Comparison of ENCODE assay signal across 19 cellular contexts in genomic region chr10:96243296-96243695, GRCh38. TPM values are rescaled to one million over a fixed set of nuclear protein-coding genes. Genes with fewer than 3 reads are reported as not detected.
A peak's percentile ranks its signal among the peaks of the same experiment; 100 is the strongest.
DNase-seq lines count a peak whose midpoint lies in the region; ATAC-seq, FAIRE-seq and TF ChIP-seq lines count a peak whose summit lies in the region.
"Had no signal": no experiment of that assay in that cellular context is flagged by ENCODE, and none has a peak within 500 bp of the region (broad histone marks: within the 10 kb centered on the region; RNA-seq: fewer than 3 reads in every experiment).

No MANE protein-coding gene starts in this region.

- no peaks in the 10 kb centered on the region for H3K27me3 ChIP-seq in DOHH2 (ENCODE audit: control insufficient read depth, low read length)
- H3K27me3 ChIP-seq in GM12878 (replicated peaks in 1 of 2; ENCODE audit: control insufficient read depth in 2 of 2, insufficient read depth in 2 of 2, low read length in 1 of 2): no peaks in the 10 kb centered on the region
- H3K27me3 ChIP-seq in neuronal stem cell (ENCODE audit: control insufficient read depth in 3 of 3, insufficient read depth in 3 of 3, low read depth in 1 of 3, low read length in 3 of 3): peaks cover 0 to 3% (median 0%) of the 10 kb centered on the region in 3 experiments
- no peaks in the 10 kb centered on the region for H3K27me3 ChIP-seq in gastrocnemius medialis
- no peaks in the 10 kb centered on the region for H3K27me3 ChIP-seq in uterus
- H3K27me3 ChIP-seq: SJCRH30 had no signal

- no peaks in the 10 kb centered on the region for H3K9me2 ChIP-seq in DOHH2 (replicated peaks; ENCODE audit: control insufficient read depth, low read length)

- H3K23ac ChIP-seq in neuronal stem cell (ENCODE audit: low read depth, low read length, poor library complexity): no peak overlapping the region

- no peak overlapping the region for H4K91ac ChIP-seq in neuronal stem cell (ENCODE audit: low read depth, low read length, poor library complexity)

- H3K36me3 ChIP-seq in DOHH2 (ENCODE audit: control insufficient read depth, low read length) (peaks cover 86% of the 10 kb centered on the region), GM12878 (ENCODE audit: control insufficient read depth in 2 of 2, insufficient read depth in 2 of 2, low read length in 1 of 2) (peaks cover 15 to 44% of the 10 kb centered on the region in 2 experiments), neuronal stem cell (replicated peaks in 1 of 2; ENCODE audit: control insufficient read depth in 2 of 2, insufficient read depth in 2 of 2, low read length in 2 of 2) (no peaks in the 10 kb centered on the region), gastrocnemius medialis (no peaks in the 10 kb centered on the region), uterus (no peaks in the 10 kb centered on the region)
- H3K36me3 ChIP-seq: SJCRH30 had no signal

- no peak overlapping the region for H3K14ac ChIP-seq in neuronal stem cell (ENCODE audit: low read length)

- no peak overlapping the region for H2BK15ac ChIP-seq in neuronal stem cell (ENCODE audit: low read length)

- H3K4me1 ChIP-seq in DOHH2 (ENCODE audit: control insufficient read depth, low read length) (peaks cover 100% of the 10 kb centered on the region), GM12878 (ENCODE audit: control insufficient read depth, insufficient read depth, low read length) (peaks cover 31% of the 10 kb centered on the region), neuronal stem cell (ENCODE audit: control insufficient read depth in 2 of 2, insufficient read depth in 1 of 2, low read depth in 1 of 2, low read length in 2 of 2) (no peaks in the 10 kb centered on the region), gastrocnemius medialis (no peaks in the 10 kb centered on the region), uterus (no peaks in the 10 kb centered on the region)
- H3K4me1 ChIP-seq: SJCRH30 had no signal

- H3K79me2 ChIP-seq in DOHH2 (ENCODE audit: control insufficient read depth, low read length) (peaks cover 76% of the 10 kb centered on the region), GM12878 (ENCODE audit: control insufficient read depth, insufficient read depth, low read length) (peaks cover 51% of the 10 kb centered on the region)

- no peak for TF ChIP-seq RAD21 in GM12878 (IDR thresholded peaks at IDR 0.05; ENCODE audit: insufficient read depth, low read depth, low read length)

- ATAC-seq in GM12878 (peak; percentile 5; the same call in 1 of the 3 replicates), HG02973 (IDR thresholded peaks at IDR 0.05; ENCODE audit: unreplicated experiment) (no peak), GM21619 (IDR thresholded peaks at IDR 0.05; ENCODE audit: unreplicated experiment) (no peak), gastrocnemius medialis (no peak)
- ATAC-seq: HCT116, Panc1 had no signal

- RAD21 ChIA-PET in GM12878 (lab: Charles Lee; ENCODE audit: unreplicated experiment): interaction anchor here (0.7 to 4.8 kb wide), 7 partner anchors 12 to 48 kb away, joined by 3 to 56 read pairs (median 3); partner anchors contain the start of gene BLNK

- H3K4me3 ChIP-seq in DOHH2 (ENCODE audit: low read length) (peak overlapping the region; percentile 57), GM12878 (0 out of 2 replicates have a peak overlapping the region, but pooled peaks have one; percentile 18), neuronal stem cell (ENCODE audit: low read length in 2 of 2) (no peak overlapping the region), gastrocnemius medialis (no peak overlapping the region), uterus (no peak overlapping the region)
- H3K4me3 ChIP-seq: SJCRH30 had no signal

- no peak overlapping the region for H2BK5ac ChIP-seq in neuronal stem cell (ENCODE audit: low read length)

- no peak for TF ChIP-seq CTCF in DOHH2 (IDR thresholded peaks at IDR 0.05; ENCODE audit: low read depth, low read length, poor library complexity, severe bottlenecking)
- no peak for TF ChIP-seq CTCF in GM12878 (IDR thresholded peaks at IDR 0.05 in 2 of 3, conservative IDR thresholded peaks at IDR 0.05 in 1 of 3; ENCODE audit: control insufficient read depth in 2 of 3, extremely low read depth in 1 of 3, insufficient read depth in 1 of 3, low read depth in 3 of 3, low read length in 3 of 3)
- TF ChIP-seq CTCF in gastrocnemius medialis (IDR thresholded peaks at IDR 0.05 in 4 of 5, conservative IDR thresholded peaks at IDR 0.05 in 1 of 5): no peak
- no peak for TF ChIP-seq CTCF in uterus (IDR thresholded peaks at IDR 0.05)

- H3K9me3 ChIP-seq in DOHH2 (ENCODE audit: control insufficient read depth, insufficient read depth, low read length): 0 out of 2 replicates have a peak, but pooled peaks cover 3% of the 10 kb centered on the region
- H3K9me3 ChIP-seq in GM12878 (replicated peaks; ENCODE audit: control insufficient read depth, insufficient read depth, low read length): 0 out of 3 replicates have a peak, but pooled peaks cover 2% of the 10 kb centered on the region
- H3K9me3 ChIP-seq in neuronal stem cell (replicated peaks in 1 of 2; ENCODE audit: control insufficient read depth in 2 of 2, insufficient read depth in 1 of 2, low read depth in 1 of 2, low read length in 2 of 2): peaks cover 0 to 3% of the 10 kb centered on the region in 2 donors
- no peaks in the 10 kb centered on the region for H3K9me3 ChIP-seq in gastrocnemius medialis
- H3K9me3 ChIP-seq in uterus: no peaks in the 10 kb centered on the region
- H3K9me3 ChIP-seq: SJCRH30 had no signal

- H4K8ac ChIP-seq in neuronal stem cell (ENCODE audit: low read depth, low read length): no peak overlapping the region

- no peak for TF ChIP-seq EP300 in GM12878 (IDR thresholded peaks at IDR 0.05; ENCODE audit: borderline replicate concordance in 1 of 2, control insufficient read depth in 1 of 2, low read depth in 2 of 2, low read length in 2 of 2)

- BruUV-seq in GM12878 (replicated peaks; lab: Mats Ljungman, UMichigan): no TSS peak

- CTCF ChIA-PET in GM12878 (lab: Yijun Ruan, JAX): interaction anchor here (0.7 to 23.4 kb wide), 7 partner anchors 14 to 52 kb away, joined by 3 to 790 read pairs (median 9); partner anchors contain the start of gene BLNK

- no peak overlapping the region for H3K4ac ChIP-seq in neuronal stem cell (ENCODE audit: low read length)

- peaks cover 45% of the 10 kb centered on the region for H3F3A ChIP-seq in DOHH2 (ENCODE audit: control insufficient read depth, insufficient read depth)

- H3K4me2 ChIP-seq in DOHH2 (ENCODE audit: low read length) (peak overlapping the region; percentile 64), GM12878 (ENCODE audit: control insufficient read depth, insufficient read depth) (no peak overlapping the region), neuronal stem cell (ENCODE audit: insufficient read depth, low read length, poor library complexity, severe bottlenecking) (peak overlapping the region; percentile 11)

- H3K27ac ChIP-seq in DOHH2 (ENCODE audit: low read depth, low read length): peak overlapping the region; percentile 92
- H3K27ac ChIP-seq in GM12878 (ENCODE audit: control insufficient read depth, insufficient read depth): peak overlapping the region; percentile 67; the same call in 1 of the 2 replicates
- H3K27ac ChIP-seq in neuronal stem cell (replicated peaks; ENCODE audit: low read length): no peak overlapping the region
- no peak overlapping the region for H3K27ac ChIP-seq in gastrocnemius medialis
- H3K27ac ChIP-seq in uterus: no peak overlapping the region
- H3K27ac ChIP-seq: SJCRH30 had no signal

- no peaks in the 10 kb centered on the region for H3K79me1 ChIP-seq in neuronal stem cell (ENCODE audit: low read depth, low read length)

- H4K20me1 ChIP-seq in DOHH2 (ENCODE audit: control insufficient read depth, insufficient read depth, low read depth, low read length): no peaks in the 10 kb centered on the region
- no peaks in the 10 kb centered on the region for H4K20me1 ChIP-seq in GM12878 (ENCODE audit: control insufficient read depth, insufficient read depth)

- no peak for FAIRE-seq in GM12878 (lab: Jason Lieb, UNC)
- FAIRE-seq: H1 had no signal

- H2BK12ac ChIP-seq in neuronal stem cell (ENCODE audit: low read length): no peak overlapping the region

- DNase-seq in NAMALWA (ENCODE audit: low spot score) (peak; percentile 66), GM12878 (ENCODE audit: low read depth, low spot score) (no peak), neuronal stem cell (ENCODE audit: low spot score) (no peak), gastrocnemius medialis (no peak), uterus (no peak)
- DNase-seq: CD4-positive, CD25-positive, alpha-beta regulatory T cell; MM.1S; NCI-H1092; NCI-H1436; NCI-H1930; SJCRH30 had no signal

- no peak overlapping the region for H2BK120ac ChIP-seq in neuronal stem cell (ENCODE audit: low read depth, low read length)

- in situ Hi-C loops in GM12878 (cut with MboI): no loop called here
- in situ Hi-C loops in gastrocnemius medialis (cut with MboI; ENCODE audit: low sequenced_read_pairs in 4 of 4): loop anchor here in 1 of 4 donors (25.0 kb wide), 1 partner anchor 106 kb away; the partner anchor contains the start of gene ZNF518A

- H2AFZ ChIP-seq in GM12878 (ENCODE audit: control insufficient read depth, low read depth, low read length) (no peak overlapping the region), neuronal stem cell (ENCODE audit: low read length) (no peak overlapping the region)

- no peak for TF ChIP-seq POLR2A in GM12878 (IDR thresholded peaks at IDR 0.05; ENCODE audit: low read depth, low read length)
- TF ChIP-seq POLR2A in gastrocnemius medialis (IDR thresholded peaks at IDR 0.05): no peak
- TF ChIP-seq POLR2A in uterus (IDR thresholded peaks at IDR 0.05): no peak

- POLR2A ChIA-PET in GM12878 (lab: Charles Lee): interaction anchor here (1.0 to 1.9 kb wide), 5 partner anchors 13 to 49 kb away, joined by 3 to 13 read pairs (median 5); partner anchors contain the start of gene BLNK

- SMC1A ChIA-PET in GM12878 (lab: Charles Lee; ENCODE audit: uncharacterized antibody, unreplicated experiment): interaction anchor here (1.0 to 4.8 kb wide), 5 partner anchors 9 to 49 kb away, joined by 3 to 76 read pairs (median 43); partner anchors contain the start of gene BLNK

- H3K9ac ChIP-seq in GM12878 (ENCODE audit: control insufficient read depth, insufficient read depth, low read length) (no peak overlapping the region), neuronal stem cell (ENCODE audit: low read depth, low read length, poor library complexity) (no peak overlapping the region)

- intact Hi-C loops in GM12878 (cut with micrococcal nuclease; ENCODE audit: unreplicated experiment) (no loop called here), gastrocnemius medialis (cut with DNase I; ENCODE audit: low total_unique reads) (no loop called here), uterus (cut with DNase I; ENCODE audit: low total_unique reads) (no loop called here)

- H3K18ac ChIP-seq in neuronal stem cell (ENCODE audit: low read length): no peak overlapping the region

- WGBS in GM12878 (ENCODE audit: insufficient coverage, insufficient replicate concordance, low lambda C conversion rate, missing lambda C conversion rate): 82% methylated on average over 4 of the region's 4 CpGs
- WGBS in neuronal stem cell (ENCODE audit: extremely low coverage in 2 of 2, insufficient read length in 2 of 2, insufficient replicate concordance in 1 of 2), 2 donors: no CpG with 5 or more reads among the region's 4 CpGs

- H2AK5ac ChIP-seq in neuronal stem cell (ENCODE audit: low read depth, low read length): no peak overlapping the region

RNA-seq across cellular contexts. Expression of gene BLNK, which starts 28.1 kb away (rescaled TPM):
- total RNA-seq in GM12878 (2013; cell fraction: nucleolus; rRNA removed): 275 and 310 TPM in 2 replicates
- 113 and 114 TPM in 2 replicates for total RNA-seq in GM12878 (2014; rRNA removed)
- 121 and 122 TPM in 2 replicates for total RNA-seq in GM12878 (2014; rRNA removed; fragmentation: Illumina TruSeq; extraction: Trizol)
- total RNA-seq in GM12878 (2021): 103 and 107 TPM in 2 replicates
- 81.4 TPM for polyA plus RNA-seq in GM12878 (2011; ENCODE audit: low read depth)
- polyA plus RNA-seq in GM12878 (2011; rRNA removed): 58.9 and 84.8 TPM in 2 replicates
- polyA plus RNA-seq in GM12878 (2011; cell fraction: cytosol; rRNA removed): 43.9 and 56.1 TPM in 2 replicates
- 198 and 209 TPM in 2 replicates for polyA plus RNA-seq in GM12878 (2011; cell fraction: nucleus; rRNA removed)
- polyA plus RNA-seq in GM12878 (2012): 105 and 141 TPM in 2 replicates
- 156 and 162 TPM in 2 replicates for polyA plus RNA-seq in GM12878 (2014; fragmentation: Illumina TruSeq; extraction: Trizol)
- 100 to 1,000 TPM; 165 to 201 TPM for polyA plus RNA-seq in GM12878 (2014; fragmentation: Nextera tagmentation; extraction: Ambion mirVana)
- 75.0 and 79.5 TPM in 2 replicates for polyA plus RNA-seq in GM12878 (2014; rRNA removed)
- polyA plus RNA-seq in GM12878 (2016; fragmentation: Nextera tagmentation; extraction: Ambion mirVana): 100 to 1,000 TPM; 156 to 158 TPM
- 60.2 and 69.3 TPM in 2 replicates for polyA minus RNA-seq in GM12878 (2011; rRNA and poly(A)+ RNA removed)
- 31.5 and 35.9 TPM in 2 replicates for polyA minus RNA-seq in GM12878 (2011; cell fraction: cytosol; rRNA and poly(A)+ RNA removed)
- 126 and 166 TPM in 2 replicates for polyA minus RNA-seq in GM12878 (2011; cell fraction: nucleus; rRNA and poly(A)+ RNA removed)
- not detected for polyA plus RNA-seq in neuronal stem cell (2013, experiment 1 of 2)
- not detected for polyA plus RNA-seq in neuronal stem cell (2013, experiment 2 of 2)
- under 1 TPM in 2 of 4 donors, not detected in 2; 0.24 to 0.29 TPM for total RNA-seq in gastrocnemius medialis
- 1 to 10 TPM in 2 of 4 donors, under 1 TPM in 1, not detected in 1; 0.67 to 3.9 (median 1.8) TPM for total RNA-seq in uterus
- total RNA-seq: H1, LHCN-M2, NCI-H460, SJCRH30 had no signal
- polyA plus RNA-seq: H1 had no signal

Comparison
In these comparisons a context has a peak if more than half of its experiments do, and no peak if none do; other contexts are left out.
1. H3K27ac ChIP-seq: peak in DOHH2 (single experiment) and GM12878 (single experiment); none in neuronal stem cell (single experiment), gastrocnemius medialis (0 of 4) and uterus (0 of 2).
2. H3K4me3 ChIP-seq: peak in DOHH2 (single experiment) and GM12878 (single experiment); none in neuronal stem cell (0 of 2), gastrocnemius medialis (0 of 4) and uterus (0 of 2).
3. RNA of gene BLNK, which starts 28.1 kb away (total RNA-seq): 103 to 310 TPM in GM12878; 0.67 to 3.9 TPM in uterus and 0.24 to 0.29 TPM in gastrocnemius medialis; every median in the first group is over 10 times any median in the second.